1 cellular context compared by ENCODE assay signal in genomic region chr3:34364345-34364744, GRCh38.
TF ChIP-seq lines count a peak whose summit lies in the region.

No MANE protein-coding gene starts in this region.

TF ChIP-seq in WTC11, 78 proteins besides CTCF, POLR2A, EP300 and RAD21 (continued from another document):
- TF ChIP-seq CDX4 (CRISPR knock-in tag; IDR thresholded peaks at IDR 0.05; ENCODE audit: borderline replicate concordance) = no peak
- no peak for TF ChIP-seq ATF3 (CRISPR knock-in tag; conservative IDR thresholded peaks at IDR 0.05)
- no peak for TF ChIP-seq CREB1 (CRISPR knock-in tag; IDR thresholded peaks at IDR 0.05)
- TF ChIP-seq NFATC4 (CRISPR knock-in tag; IDR thresholded peaks at IDR 0.05) = no peak
- no peak for TF ChIP-seq ATF2 (CRISPR knock-in tag; IDR thresholded peaks at IDR 0.05; ENCODE audit: borderline replicate concordance, low read depth)
- TF ChIP-seq FOXP4 (CRISPR knock-in tag; IDR thresholded peaks at IDR 0.05) = no peak
- no peak for TF ChIP-seq NR3C1 (CRISPR knock-in tag; conservative IDR thresholded peaks at IDR 0.05; ENCODE audit: low read depth)
- TF ChIP-seq GTF2I (CRISPR knock-in tag; conservative IDR thresholded peaks at IDR 0.05) = no peak
- no peak for TF ChIP-seq OVOL2 (CRISPR knock-in tag; IDR thresholded peaks at IDR 0.05; ENCODE audit: borderline replicate concordance)
- TF ChIP-seq IRF2 (CRISPR knock-in tag; IDR thresholded peaks at IDR 0.05; ENCODE audit: borderline replicate concordance, low read depth) = no peak
- TF ChIP-seq SP1 (CRISPR knock-in tag; conservative IDR thresholded peaks at IDR 0.05) = no peak
- no peak for TF ChIP-seq AR (CRISPR knock-in tag; IDR thresholded peaks at IDR 0.05)
- TF ChIP-seq NFYB (CRISPR knock-in tag; conservative IDR thresholded peaks at IDR 0.05; ENCODE audit: low read depth) = no peak
- TF ChIP-seq EMX1 (CRISPR knock-in tag; IDR thresholded peaks at IDR 0.05) = no peak
